In the genomic region with DNA sequence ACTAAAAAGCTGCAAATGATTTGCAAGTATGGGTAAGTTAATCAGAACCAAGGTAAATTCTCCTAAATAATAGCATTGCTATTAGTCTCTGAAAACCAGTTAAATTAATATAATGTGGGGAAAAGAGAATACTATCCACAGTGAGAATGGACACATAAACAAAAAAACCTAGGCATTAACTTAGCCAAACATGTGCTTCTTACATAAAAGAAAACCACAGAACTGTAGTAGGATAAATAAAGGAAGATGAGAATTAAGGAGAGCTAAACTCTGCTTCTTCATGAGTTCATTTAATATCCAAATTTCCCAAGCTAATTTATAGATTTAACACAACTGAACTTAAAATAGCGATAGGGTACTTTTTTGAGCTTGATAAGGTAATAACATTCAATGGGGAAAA, we compare ENCODE assay signal across 1 cellular context.
TF ChIP-seq lines count a peak whose summit lies in the region.

No MANE protein-coding gene starts in this region.

TF ChIP-seq in IMR-90, 13 proteins besides CTCF, POLR2A, EP300 and RAD21:
- TF ChIP-seq MXI1 (IDR thresholded peaks at IDR 0.05; ENCODE audit: borderline replicate concordance, low read depth, low read length) (no peak), RFX5 (IDR thresholded peaks at IDR 0.05; ENCODE audit: low read depth, low read length) (no peak)
- TF ChIP-seq, protein P1, sequence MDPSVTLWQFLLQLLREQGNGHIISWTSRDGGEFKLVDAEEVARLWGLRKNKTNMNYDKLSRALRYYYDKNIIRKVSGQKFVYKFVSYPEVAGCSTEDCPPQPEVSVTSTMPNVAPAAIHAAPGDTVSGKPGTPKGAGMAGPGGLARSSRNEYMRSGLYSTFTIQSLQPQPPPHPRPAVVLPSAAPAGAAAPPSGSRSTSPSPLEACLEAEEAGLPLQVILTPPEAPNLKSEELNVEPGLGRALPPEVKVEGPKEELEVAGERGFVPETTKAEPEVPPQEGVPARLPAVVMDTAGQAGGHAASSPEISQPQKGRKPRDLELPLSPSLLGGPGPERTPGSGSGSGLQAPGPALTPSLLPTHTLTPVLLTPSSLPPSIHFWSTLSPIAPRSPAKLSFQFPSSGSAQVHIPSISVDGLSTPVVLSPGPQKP (IDR thresholded peaks at IDR 0.05; ENCODE audit: borderline replicate concordance, low read depth, low read length): no peak
